Comparison of ENCODE assay signal across 8 cellular contexts in the genomic region with DNA sequence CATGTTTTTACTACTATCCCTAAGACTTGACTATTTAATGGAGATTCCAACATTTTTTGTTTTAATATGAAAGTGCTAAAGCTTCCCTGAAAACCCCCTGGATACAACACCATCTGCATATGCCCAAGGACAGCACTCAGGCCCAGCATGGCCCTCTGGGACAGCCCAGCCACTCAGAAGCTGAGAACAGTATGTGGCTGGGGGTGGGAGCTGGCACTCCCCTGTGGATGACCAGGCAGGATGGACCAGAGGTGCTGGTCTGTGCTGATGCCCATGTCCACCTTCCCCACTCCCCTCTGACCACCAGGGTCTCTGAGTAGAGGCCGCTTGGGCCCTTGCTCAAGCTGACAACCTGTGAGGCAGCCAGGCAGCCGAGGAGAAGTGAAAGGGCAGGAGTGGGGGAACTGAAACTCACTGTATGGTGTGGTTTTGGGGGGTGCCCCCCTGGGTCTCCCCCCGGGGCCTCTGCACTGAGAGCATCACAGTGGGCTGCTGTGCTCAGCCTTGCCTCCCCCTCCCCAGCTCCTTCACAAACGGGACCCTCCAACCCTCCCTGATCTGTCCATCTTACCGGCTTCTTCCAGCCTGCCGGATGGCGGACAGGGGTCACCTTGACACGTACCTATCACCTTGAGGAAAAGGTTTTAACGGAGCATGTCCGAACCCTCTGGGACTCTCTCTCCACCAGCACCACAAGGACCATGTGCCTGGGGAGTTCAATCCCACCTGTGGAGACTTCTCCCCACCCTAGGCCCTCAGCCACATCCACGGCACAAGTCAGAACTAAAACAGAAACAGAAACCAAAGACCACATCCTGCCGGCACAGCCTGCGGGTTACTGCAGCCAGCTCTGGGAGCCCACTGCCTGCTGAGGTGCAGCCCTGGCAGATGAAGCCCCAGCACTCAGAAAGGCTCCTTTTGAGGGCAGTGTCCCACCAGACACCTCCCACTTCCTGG. TPM values are rescaled to one million over a fixed set of nuclear protein-coding genes. Genes with fewer than 3 reads are reported as not detected.
DNase-seq lines count a peak whose midpoint lies in the region; ATAC-seq and TF ChIP-seq lines count a peak whose summit lies in the region.

A gene (minus strand): TSS at position 785 of the 957 bp plus-strand sequence. CDS start 14,798 bp downstream, outside the sequence.

- no peak for TF ChIP-seq CTCF in brain (conservative IDR thresholded peaks at IDR 0.05)
- no peak for TF ChIP-seq CTCF in thoracic aorta (IDR thresholded peaks at IDR 0.05)

- peaks cover 15% of the 10 kb centered on the region for H3K4me1 Mint-ChIP-seq in brain
- peaks cover 46 to 76% (median 68%) of the 10 kb centered on the region in 7 donors for H3K4me1 Mint-ChIP-seq in naive thymus-derived CD4-positive, alpha-beta T cell

- H3K27me3 Mint-ChIP-seq in brain = peaks cover 7% of the 10 kb centered on the region
- peaks cover 0 to 4% (median 0%) of the 10 kb centered on the region in 5 donors for H3K27me3 Mint-ChIP-seq in naive thymus-derived CD4-positive, alpha-beta T cell

- H3K9me3 ChIP-seq in naive thymus-derived CD4-positive, alpha-beta T cell (ENCODE audit: control insufficient read depth in 2 of 3, low read length in 3 of 3) = peaks cover 0 to 5% (median 2%) of the 10 kb centered on the region in 3 experiments
- peaks cover 2% of the 10 kb centered on the region for H3K9me3 ChIP-seq in thoracic aorta

- peaks cover 6 to 13% (median 7%) of the 10 kb centered on the region in 5 experiments for H3K9me3 Mint-ChIP-seq in brain
- H3K9me3 Mint-ChIP-seq in naive thymus-derived CD4-positive, alpha-beta T cell = peaks cover 0 to 10% (median 6%) of the 10 kb centered on the region in 11 donors

- H3K27ac Mint-ChIP-seq in brain = peak within 1 kb of the TSS in 1 of 5 experiments; percentile 30
- peak within 1 kb of the TSS; percentile 96 to 100 (median 99) for H3K27ac Mint-ChIP-seq in naive thymus-derived CD4-positive, alpha-beta T cell

- ATAC-seq in HG03159 (IDR thresholded peaks at IDR 0.05; ENCODE audit: unreplicated experiment) (peak; percentile 93), thoracic aorta (ENCODE audit: insufficient number of reproducible peaks, low FRiP score, low read depth) (no peak), SK-N-SH treated with all-trans-retinoic acid at 6 μM for 48 hours (no peak)
- peak; percentile 95 for ATAC-seq in naive thymus-derived CD4-positive, alpha-beta T cell

- H3K4me3 ChIP-seq in naive thymus-derived CD4-positive, alpha-beta T cell (ENCODE audit: low read length) = peak within 1 kb of the TSS; percentile 74
- H3K4me3 ChIP-seq in thoracic aorta = peak within 1 kb of the TSS; percentile 67

- DNase-seq in T-helper 9 cell (peak; percentile 52), thoracic aorta (ENCODE audit: low spot score) (no peak), mesenteric fat pad (ENCODE audit: low spot score) (no peak)
- peak; percentile 45 to 86 (median 81) for DNase-seq in naive thymus-derived CD4-positive, alpha-beta T cell

- H3K36me3 ChIP-seq in naive thymus-derived CD4-positive, alpha-beta T cell (ENCODE audit: control insufficient read depth in 2 of 3, insufficient read depth in 3 of 3, low read length in 3 of 3) = peaks cover 6 to 28% (median 7%) of the 10 kb centered on the region in 3 experiments
- H3K36me3 ChIP-seq in thoracic aorta = no peaks in the 10 kb centered on the region

- peak within 1 kb of the TSS; percentile 85 for H3K27ac ChIP-seq in naive thymus-derived CD4-positive, alpha-beta T cell (ENCODE audit: low read depth, low read length)
- no peak within 1 kb of the TSS for H3K27ac ChIP-seq in thoracic aorta

- peaks cover 25 to 43% of the 10 kb centered on the region in 2 donors for H3K4me1 ChIP-seq in naive thymus-derived CD4-positive, alpha-beta T cell (ENCODE audit: control insufficient read depth in 2 of 2, insufficient read depth in 2 of 2, low read length in 2 of 2)
- H3K4me1 ChIP-seq in thoracic aorta (ENCODE audit: control insufficient read depth in 1 of 2, low read depth in 2 of 2) = no peaks in the 10 kb centered on the region

- intact Hi-C loops in naive thymus-derived CD4-positive, alpha-beta T cell (cut with micrococcal nuclease) = loop anchor here (1.0 to 5.0 kb wide), 5 partner anchors 24 to 45 kb away; a partner anchor contains a TSS

- POLR2A ChIA-PET in naive thymus-derived CD4-positive, alpha-beta T cell (lab: Charles Lee) = interaction anchor here (0.6 to 2.3 kb wide), 8 partner anchors 10 to 129 kb away, joined by 3 to 23 read pairs (median 6); a partner anchor contains a TSS

- peak; percentile 40 for TF ChIP-seq POLR2A in GM19193 (IDR thresholded peaks at IDR 0.05; ENCODE audit: extremely low read depth, insufficient read depth, insufficient read length)

- CTCF ChIA-PET in naive thymus-derived CD4-positive, alpha-beta T cell (lab: Charles Lee) = interaction anchor here (0.7 to 1.9 kb wide), 6 partner anchors 22 to 129 kb away, joined by 3 to 6 read pairs (median 3); a partner anchor contains a TSS

- H3K4me3 Mint-ChIP-seq in brain = no peak within 1 kb of the TSS
- H3K4me3 Mint-ChIP-seq in naive thymus-derived CD4-positive, alpha-beta T cell = peak within 1 kb of the TSS; percentile 92 to 99 (median 98)

- no peaks in the 10 kb centered on the region for H3K27me3 ChIP-seq in naive thymus-derived CD4-positive, alpha-beta T cell (ENCODE audit: control insufficient read depth in 2 of 2, insufficient read depth in 2 of 2, low read length in 2 of 2)
- H3K27me3 ChIP-seq in thoracic aorta (replicated peaks; ENCODE audit: insufficient read depth) = no peaks in the 10 kb centered on the region

- H3K36me3 Mint-ChIP-seq in brain = peaks cover 7% of the 10 kb centered on the region
- H3K36me3 Mint-ChIP-seq in naive thymus-derived CD4-positive, alpha-beta T cell = peaks cover 12 to 37% (median 27%) of the 10 kb centered on the region in 5 donors

TF ChIP-seq in SK-N-SH treated with all-trans-retinoic acid at 6 μM for 48 hours, 23 proteins besides CTCF, POLR2A, EP300 and RAD21:
- no peak for TF ChIP-seq ZNF70 (CRISPR knock-in tag; IDR thresholded peaks at IDR 0.05)

RNA-seq across cellular contexts. Expression of the gene that starts here (rescaled TPM):
- 15.3 TPM for polyA plus RNA-seq in brain (ENCODE audit: insufficient read depth, low read depth, low replicate concordance)
- 10 to 100 TPM; 19.1 to 32.2 (median 30.6) TPM for total RNA-seq in naive thymus-derived CD4-positive, alpha-beta T cell
- 10 to 100 TPM; 25.5 to 30.9 TPM for polyA plus RNA-seq in naive thymus-derived CD4-positive, alpha-beta T cell
- total RNA-seq in thoracic aorta (1 to 10 TPM; 2.1 to 4.1 TPM), mesenteric fat pad (1.7 TPM)

Comparison
In these comparisons a context has a peak if more than half of its experiments do, and no peak if none do; other contexts are left out.
1. ATAC-seq: peak in HG03159 (single experiment) and naive thymus-derived CD4-positive, alpha-beta T cell (single experiment); none in thoracic aorta (single experiment) and SK-N-SH treated with all-trans-retinoic acid at 6 μM for 48 hours (single experiment).
2. DNase-seq: peak in T-helper 9 cell (single experiment) and naive thymus-derived CD4-positive, alpha-beta T cell (9 of 9); none in thoracic aorta (single experiment) and mesenteric fat pad (single experiment).
3. H3K4me3 Mint-ChIP-seq: peak in naive thymus-derived CD4-positive, alpha-beta T cell (10 of 10); none in brain (0 of 5).